ENCODE assay signal across 1 cellular context in genomic region chr19:3421656-3422055, GRCh38.
TF ChIP-seq lines count a peak whose summit lies in the region.

No MANE protein-coding gene starts in this region.

TF ChIP-seq in K562, 482 proteins besides CTCF, POLR2A, EP300 and RAD21:
- peak; percentile 37; the same call in 1 of the 2 replicates for TF ChIP-seq PKNOX1 (IDR thresholded peaks at IDR 0.05)
